In the genomic region with DNA sequence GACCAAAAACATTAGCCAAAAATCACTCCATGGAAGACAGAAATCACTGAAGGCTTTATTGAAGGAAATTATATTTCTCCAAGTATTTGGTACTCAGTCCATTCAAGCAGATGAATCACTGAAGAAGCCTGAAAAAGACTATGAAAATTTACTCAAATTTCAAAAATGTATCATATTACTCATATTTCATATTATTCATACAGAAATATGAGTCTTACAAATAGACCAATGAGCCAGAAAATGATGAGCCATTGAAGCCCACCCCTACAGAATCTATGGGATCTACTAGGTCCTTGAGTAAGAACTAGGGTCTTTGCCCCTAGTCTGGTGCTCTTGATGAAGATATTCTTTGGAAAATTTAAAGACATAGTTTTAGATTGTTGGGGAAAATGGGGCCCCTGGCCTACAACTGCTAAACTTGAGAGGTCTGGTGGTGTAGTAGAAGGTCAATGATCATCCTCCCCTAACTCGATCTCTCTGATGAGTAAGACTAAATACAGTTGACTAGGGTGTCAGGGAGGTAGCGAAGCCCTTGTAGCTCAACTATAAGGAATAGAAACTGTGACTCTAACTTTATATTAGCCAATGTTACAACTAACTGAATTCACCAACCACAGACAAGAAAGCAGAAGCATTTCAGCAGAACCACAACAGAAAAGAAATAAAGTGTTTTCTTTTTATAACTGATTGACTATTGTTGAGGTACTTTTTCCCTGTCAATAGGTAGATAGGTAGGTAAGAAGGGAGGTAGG, we compare ENCODE assay signal across 12 cellular contexts.
DNase-seq lines count a peak whose midpoint lies in the region; ATAC-seq, FAIRE-seq and TF ChIP-seq lines count a peak whose summit lies in the region.
"Had no signal": no experiment of that assay in that cellular context is flagged by ENCODE, and none has a peak within 500 bp of the region (broad histone marks: within the 10 kb centered on the region; RNA-seq: fewer than 3 reads in every experiment).

No MANE protein-coding gene starts in this region.

- TF ChIP-seq CTCF in PC-9 (conservative IDR thresholded peaks at IDR 0.05) = no peak
- no peak for TF ChIP-seq CTCF in fibroblast of lung (conservative IDR thresholded peaks at IDR 0.05 in 1 of 2, IDR thresholded peaks at IDR 0.05 in 1 of 2; ENCODE audit: low read depth in 1 of 2, low read length in 2 of 2)
- TF ChIP-seq CTCF in tibial artery (IDR thresholded peaks at IDR 0.05) = no peak
- TF ChIP-seq CTCF in foreskin fibroblast (IDR thresholded peaks at IDR 0.05; ENCODE audit: low read depth, low read length) = no peak

- no TSS peak for BruUV-seq in PC-9 (replicated peaks; lab: Mats Ljungman, UMichigan)

- intact Hi-C loops in PC-9 (cut with micrococcal nuclease; ENCODE audit: unreplicated experiment) = no loop called here
- intact Hi-C loops in tibial artery (cut with DNase I; ENCODE audit: low total_unique reads) = no loop called here
- intact Hi-C loops in right cardiac atrium (cut with DNase I) = no loop called here

- H4K20me1 ChIP-seq in PC-9 (ENCODE audit: insufficient read depth) = no peaks in the 10 kb centered on the region
- H4K20me1 ChIP-seq in fibroblast of lung (ENCODE audit: control insufficient read depth, extremely low read depth, insufficient read depth, low read length) = no peaks in the 10 kb centered on the region

- 82% methylated on average over 2 of the region's 2 CpGs for WGBS in right cardiac atrium

- no peak for DNase-seq in activated naive CD4-positive, alpha-beta T cell (lab: John Stamatoyannopoulos, UW)
- DNase-seq in PC-9 (no peak), fibroblast of lung (ENCODE audit: low read depth in 2 of 2) (peak; percentile 33 to 34), tibial artery (no peak), foreskin fibroblast (no peak), right cardiac atrium (no peak), GM19239 (ENCODE audit: insufficient read length, low spot score) (no peak)
- DNase-seq: BE2C, dorsolateral prefrontal cortex, kidney, NCI-H2171 had no signal

- H3K27ac ChIP-seq in PC-9 = 0 out of 2 replicates have a peak overlapping the region, but pooled peaks have one; percentile 19
- H3K27ac ChIP-seq in fibroblast of lung (ENCODE audit: insufficient read depth, low read length) = peak overlapping the region; percentile 34
- peak overlapping the region; percentile 70 to 71 for H3K27ac ChIP-seq in tibial artery
- H3K27ac ChIP-seq in right cardiac atrium (ENCODE audit: low read length) = no peak overlapping the region

- H3K4me2 ChIP-seq in PC-9 (no peak overlapping the region), fibroblast of lung (ENCODE audit: extremely low read depth, insufficient read depth, low read length) (peak overlapping the region; percentile 63)

- H3K9ac ChIP-seq in fibroblast of lung (ENCODE audit: insufficient read depth, low read length) = no peak overlapping the region

- H3K9me3 ChIP-seq in PC-9 (ENCODE audit: insufficient read depth, low read depth) = no peaks in the 10 kb centered on the region
- H3K9me3 ChIP-seq in fibroblast of lung (ENCODE audit: control insufficient read depth, insufficient read depth, low read depth, low read length) = no peaks in the 10 kb centered on the region
- no peaks in the 10 kb centered on the region for H3K9me3 ChIP-seq in tibial artery
- H3K9me3 ChIP-seq in right cardiac atrium (ENCODE audit: control insufficient read depth, low read length) = no peaks in the 10 kb centered on the region
- H3K9me3 ChIP-seq: BE2C had no signal

- H3K9me2 ChIP-seq in PC-9 (ENCODE audit: insufficient read depth) = no peaks in the 10 kb centered on the region

- peak overlapping the region; percentile 72 for H3K4me3 Mint-ChIP-seq in activated naive CD4-positive, alpha-beta T cell treated with anti-CD3 and anti-CD28 coated beads, Interleukin-2, amount 50 U/mL, for 24 hours

- no peak for ATAC-seq in right cardiac atrium

- H3K4me3 ChIP-seq in PC-9 (no peak overlapping the region), fibroblast of lung (replicated peaks in 1 of 4; ENCODE audit: control extremely low read depth in 1 of 4, insufficient read depth in 1 of 4, low read depth in 3 of 4, low read length in 4 of 4) (no peak overlapping the region), tibial artery (no peak overlapping the region), foreskin fibroblast (ENCODE audit: low read depth in 1 of 2, low read length in 2 of 2) (no peak overlapping the region), right cardiac atrium (ENCODE audit: low read length) (no peak overlapping the region)
- H3K4me3 ChIP-seq: dorsolateral prefrontal cortex had no signal

- H3K4me1 ChIP-seq in PC-9 (replicated peaks; ENCODE audit: insufficient read depth) (peaks cover 25% of the 10 kb centered on the region), fibroblast of lung (ENCODE audit: control insufficient read depth, extremely low read depth, insufficient read depth, low read length) (peaks cover 19% of the 10 kb centered on the region), tibial artery (peaks cover 0 to 54% (median 22%) of the 10 kb centered on the region in 4 donors), right cardiac atrium (ENCODE audit: control insufficient read depth, insufficient read depth, low read length) (peaks cover 3% of the 10 kb centered on the region)
- H3K4me1 ChIP-seq: BE2C had no signal

- H3K36me3 Mint-ChIP-seq in activated naive CD4-positive, alpha-beta T cell treated with anti-CD3 and anti-CD28 coated beads, Interleukin-2, amount 50 U/mL, for 24 hours = peaks cover 26% of the 10 kb centered on the region

- no peaks in the 10 kb centered on the region for H3K27me3 Mint-ChIP-seq in activated naive CD4-positive, alpha-beta T cell treated with anti-CD3 and anti-CD28 coated beads, Interleukin-2, amount 50 U/mL, for 24 hours

- FAIRE-seq in GM19239 (lab: Jason Lieb, UNC) = no peak

- H3K79me2 ChIP-seq in PC-9 (ENCODE audit: low read depth) (no peaks in the 10 kb centered on the region), fibroblast of lung (ENCODE audit: control insufficient read depth, insufficient read depth, low read length) (peaks cover 27% of the 10 kb centered on the region)

- peaks cover 17% of the 10 kb centered on the region; the same call in 1 of the 2 replicates for H3K36me3 ChIP-seq in PC-9 (ENCODE audit: low read depth)
- H3K36me3 ChIP-seq in fibroblast of lung (ENCODE audit: control insufficient read depth, insufficient read depth, low read length) = peaks cover 1% of the 10 kb centered on the region
- peaks cover 0 to 11% (median 0%) of the 10 kb centered on the region in 3 donors for H3K36me3 ChIP-seq in tibial artery
- H3K36me3 ChIP-seq: BE2C had no signal

- CTCF ChIA-PET in PC-9 (lab: Charles Lee) = no interaction called here

- H3F3A ChIP-seq in PC-9 (ENCODE audit: insufficient read depth, low read depth) = peaks cover 7% of the 10 kb centered on the region; the same call in 1 of the 2 replicates

- peaks cover 43% of the 10 kb centered on the region for H3K4me1 Mint-ChIP-seq in activated naive CD4-positive, alpha-beta T cell treated with anti-CD3 and anti-CD28 coated beads, Interleukin-2, amount 50 U/mL, for 24 hours

- POLR2A ChIA-PET in PC-9 (lab: Charles Lee; ENCODE audit: unreplicated experiment) = no interaction called here

- H3K27me3 ChIP-seq in PC-9 (ENCODE audit: insufficient read depth, low read depth) = no peaks in the 10 kb centered on the region
- no peaks in the 10 kb centered on the region for H3K27me3 ChIP-seq in fibroblast of lung (ENCODE audit: control insufficient read depth, insufficient read depth, low read length)
- no peaks in the 10 kb centered on the region for H3K27me3 ChIP-seq in tibial artery
- no peaks in the 10 kb centered on the region for H3K27me3 ChIP-seq in right cardiac atrium (ENCODE audit: control insufficient read depth, insufficient read depth)
- H3K27me3 ChIP-seq: BE2C, dorsolateral prefrontal cortex had no signal

- H2AFZ ChIP-seq in PC-9 (no peak overlapping the region), fibroblast of lung (ENCODE audit: low read length) (no peak overlapping the region)

- peak overlapping the region; percentile 86 for H3K27ac Mint-ChIP-seq in activated naive CD4-positive, alpha-beta T cell treated with anti-CD3 and anti-CD28 coated beads, Interleukin-2, amount 50 U/mL, for 24 hours

- no peaks in the 10 kb centered on the region for H3K9me3 Mint-ChIP-seq in activated naive CD4-positive, alpha-beta T cell treated with anti-CD3 and anti-CD28 coated beads, Interleukin-2, amount 50 U/mL, for 24 hours

Comparison
In these comparisons a context has a peak if more than half of its experiments do, and no peak if none do; other contexts are left out.
1. DNase-seq: peak in fibroblast of lung (2 of 2); none in activated naive CD4-positive, alpha-beta T cell (0 of 4), PC-9 (0 of 2), tibial artery (0 of 2), foreskin fibroblast (0 of 2), right cardiac atrium (0 of 3) and GM19239 (single experiment).